19 cellular contexts compared by ENCODE assay signal in the genomic region with DNA sequence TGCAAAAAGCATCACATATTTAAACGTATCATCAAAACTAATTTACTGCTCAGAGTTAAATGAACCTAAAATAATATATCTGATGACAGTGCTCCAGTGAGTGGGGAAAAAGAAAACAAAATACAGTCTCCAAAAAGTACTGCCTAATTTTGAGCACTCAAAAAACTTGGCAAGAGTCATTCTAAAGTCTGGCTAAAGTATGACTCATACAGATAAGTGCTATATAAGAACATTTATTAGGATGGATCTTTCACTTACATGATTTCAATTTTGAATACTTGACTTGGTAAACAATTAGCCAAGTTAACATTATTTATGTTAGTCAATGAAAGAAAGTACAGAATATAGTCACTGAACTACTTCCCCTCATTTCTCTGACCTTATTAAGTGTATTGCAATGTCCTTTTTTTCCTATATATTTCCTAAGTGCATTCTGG. TPM values are rescaled to one million over a fixed set of nuclear protein-coding genes. Genes with fewer than 3 reads are reported as not detected.
DNase-seq lines count a peak whose midpoint lies in the region; ATAC-seq, FAIRE-seq and TF ChIP-seq lines count a peak whose summit lies in the region.
"Had no signal": no experiment of that assay in that cellular context is flagged by ENCODE, and none has a peak within 500 bp of the region (broad histone marks: within the 10 kb centered on the region; RNA-seq: fewer than 3 reads in every experiment).

No MANE protein-coding gene starts in this region.

- no peak overlapping the region for H3K9ac ChIP-seq in GM12878 (ENCODE audit: control insufficient read depth, insufficient read depth, low read length)

- TF ChIP-seq POLR2A in GM12878 (IDR thresholded peaks at IDR 0.05; ENCODE audit: low read depth, low read length) = no peak

- whole genome bisulfite sequencing in GM12878 (ENCODE audit: insufficient coverage, insufficient replicate concordance, low lambda C conversion rate, missing lambda C conversion rate) = 100% methylated on average over 1 of the region's 1 CpG
- WGBS in hepatocyte (ENCODE audit: low lambda C conversion rate, missing lambda C conversion rate) = 91% methylated on average over 1 of the region's 1 CpG

- H3K9me2 ChIP-seq in hepatocyte (replicated peaks; ENCODE audit: insufficient read depth) = no peaks in the 10 kb centered on the region

- in situ Hi-C loops in GM12878 (cut with MboI) = no loop called here

- no peak overlapping the region for H3K4me3 Mint-ChIP-seq in HFFc6
- H3K4me3 Mint-ChIP-seq: activated naive CD8-positive, alpha-beta T cell; stimulated activated effector memory CD8-positive, alpha-beta T cell treated with anti-CD3 and anti-CD28 coated beads, Interleukin-12 subunit alpha, Interleukin-12 subunit beta, amount 100 ng/mL, for 72 hours had no signal

- H3K27me3 ChIP-seq in GM12878 (replicated peaks in 1 of 2; ENCODE audit: control insufficient read depth in 2 of 2, insufficient read depth in 2 of 2, low read length in 1 of 2) (no peaks in the 10 kb centered on the region), hepatocyte (no peaks in the 10 kb centered on the region)
- H3K27me3 ChIP-seq: upper lobe of left lung had no signal

- SMC1A ChIA-PET in GM12878 (lab: Charles Lee; ENCODE audit: uncharacterized antibody, unreplicated experiment) = interaction anchor here (0.6 to 1.4 kb wide), 3 partner anchors 10 to 34 kb away, joined by 3 to 4 read pairs (median 4); no protein-coding TSS in a partner anchor

- H3K27ac Mint-ChIP-seq in HFFc6 = no peak overlapping the region
- H3K27ac Mint-ChIP-seq: activated naive CD8-positive, alpha-beta T cell; stimulated activated effector memory CD8-positive, alpha-beta T cell treated with anti-CD3 and anti-CD28 coated beads, Interleukin-12 subunit alpha, Interleukin-12 subunit beta, amount 100 ng/mL, for 72 hours had no signal

- TF ChIP-seq CTCF in HFFc6 (IDR thresholded peaks at IDR 0.05) (no peak), GM12878 (IDR thresholded peaks at IDR 0.05 in 2 of 3, conservative IDR thresholded peaks at IDR 0.05 in 1 of 3; ENCODE audit: control insufficient read depth in 2 of 3, extremely low read depth in 1 of 3, insufficient read depth in 1 of 3, low read depth in 3 of 3, low read length in 3 of 3) (no peak), foreskin fibroblast (IDR thresholded peaks at IDR 0.05; ENCODE audit: low read depth, low read length) (no peak), hepatocyte (IDR thresholded peaks at IDR 0.05; ENCODE audit: poor library complexity) (no peak)

- DNase-seq in AG08396 (ENCODE audit: low spot score) (peak; percentile 2), HFFc6 (peak; percentile 33), GM12878 (ENCODE audit: low read depth, low spot score) (no peak), foreskin fibroblast (peak; percentile 11 to 50), hepatocyte (ENCODE audit: low spot score) (no peak), NCI-H2171 treated with DMSO at 0.1 percent for 48 hours (lab: John Stamatoyannopoulos, UW) (no peak)
- DNase-seq: dermis blood vessel endothelial cell; DND-41; kidney glomerular epithelial cell; NCI-H1436 treated with DMSO at 0.1 percent for 48 hours; NCI-H510A treated with DMSO at 0.1 percent for 48 hours; stimulated activated CD4-positive, alpha-beta T cell treated with anti-CD3 and anti-CD28 coated beads, Interleukin-2, amount 100 ng/mL, for 48 hours; upper lobe of left lung had no signal

- TF ChIP-seq RAD21 in GM12878 (IDR thresholded peaks at IDR 0.05; ENCODE audit: insufficient read depth, low read depth, low read length) = no peak

- H4K20me1 ChIP-seq in GM12878 (ENCODE audit: control insufficient read depth, insufficient read depth) = no peaks in the 10 kb centered on the region
- H4K20me1 ChIP-seq in hepatocyte (ENCODE audit: insufficient read depth, poor library complexity, severe bottlenecking) = no peaks in the 10 kb centered on the region

- CTCF ChIA-PET in GM12878 (lab: Yijun Ruan, JAX) = interaction anchor here (0.7 to 1.6 kb wide), 2 partner anchors 9 to 16 kb away, joined by 4 read pairs; no protein-coding TSS in a partner anchor

- no peaks in the 10 kb centered on the region for H3K79me2 ChIP-seq in GM12878 (ENCODE audit: control insufficient read depth, insufficient read depth, low read length)
- H3K79me2 ChIP-seq in hepatocyte = peaks cover 13% of the 10 kb centered on the region

- H3K27ac ChIP-seq in GM12878 (ENCODE audit: control insufficient read depth, insufficient read depth) (no peak overlapping the region), hepatocyte (no peak overlapping the region)
- H3K27ac ChIP-seq: C4-2B, upper lobe of left lung had no signal

- RAD21 ChIA-PET in GM12878 (lab: Charles Lee; ENCODE audit: unreplicated experiment) = interaction anchor here (1.1 kb wide), 1 partner anchor 10 kb away, joined by 3 read pairs; no protein-coding TSS in a partner anchor

- H3K9me3 ChIP-seq in GM12878 (replicated peaks; ENCODE audit: control insufficient read depth, insufficient read depth, low read length) (no peaks in the 10 kb centered on the region), hepatocyte (ENCODE audit: low read depth) (no peaks in the 10 kb centered on the region)
- H3K9me3 ChIP-seq: upper lobe of left lung had no signal

- H3K9me3 Mint-ChIP-seq in HFFc6 = no peaks in the 10 kb centered on the region
- H3K9me3 Mint-ChIP-seq: stimulated activated effector memory CD8-positive, alpha-beta T cell treated with anti-CD3 and anti-CD28 coated beads, Interleukin-12 subunit alpha, Interleukin-12 subunit beta, amount 100 ng/mL, for 72 hours had no signal

- BruUV-seq in GM12878 (replicated peaks; lab: Mats Ljungman, UMichigan) = no TSS peak

- H3K4me3 ChIP-seq in GM12878 = no peak overlapping the region
- no peak overlapping the region for H3K4me3 ChIP-seq in foreskin fibroblast (ENCODE audit: low read depth in 1 of 2, low read length in 2 of 2)
- H3K4me3 ChIP-seq in hepatocyte = no peak overlapping the region
- H3K4me3 ChIP-seq: upper lobe of left lung had no signal

- no peaks in the 10 kb centered on the region for H3K4me1 ChIP-seq in GM12878 (ENCODE audit: control insufficient read depth, insufficient read depth, low read length)
- peaks cover 4% of the 10 kb centered on the region for H3K4me1 ChIP-seq in hepatocyte (ENCODE audit: insufficient read depth)

- ATAC-seq in GM12878 (no peak), HG02623 (IDR thresholded peaks at IDR 0.05; ENCODE audit: unreplicated experiment) (no peak), HG02938 (IDR thresholded peaks at IDR 0.05; ENCODE audit: unreplicated experiment) (no peak)
- ATAC-seq: activated CD4-positive, CD25-positive, alpha-beta regulatory T cell treated with anti-CD3 and anti-CD28 coated beads, Interleukin-2, amount 50 U/mL, for 24 hours; stimulated activated effector memory CD8-positive, alpha-beta T cell treated with anti-CD3 and anti-CD28 coated beads, Interleukin-12 subunit alpha, Interleukin-12 subunit beta, amount 100 ng/mL, for 72 hours had no signal

- POLR2A ChIA-PET in GM12878 (lab: Charles Lee) = interaction anchor here (1.3 kb wide), 1 partner anchor 26 kb away, joined by 3 read pairs; no protein-coding TSS in a partner anchor

- H3K4me1 Mint-ChIP-seq in HFFc6 (ENCODE audit: low read depth) = peaks cover 41% of the 10 kb centered on the region
- H3K4me1 Mint-ChIP-seq: stimulated activated effector memory CD8-positive, alpha-beta T cell treated with anti-CD3 and anti-CD28 coated beads, Interleukin-12 subunit alpha, Interleukin-12 subunit beta, amount 100 ng/mL, for 72 hours had no signal

- FAIRE-seq in GM12878 (lab: Jason Lieb, UNC) = peak; percentile 18

- H3K36me3 Mint-ChIP-seq in HFFc6 (ENCODE audit: low read depth) = no peaks in the 10 kb centered on the region

- H3K27me3 Mint-ChIP-seq in HFFc6 (ENCODE audit: insufficient read depth) = no peaks in the 10 kb centered on the region; the same call in 1 of the 2 replicates
- H3K27me3 Mint-ChIP-seq: activated naive CD8-positive, alpha-beta T cell had no signal

- H3K36me3 ChIP-seq in GM12878 (ENCODE audit: control insufficient read depth in 2 of 2, insufficient read depth in 2 of 2, low read length in 1 of 2) = peaks cover 0 to 3% of the 10 kb centered on the region in 2 experiments; a peak in 1 of 4 replicates
- H3K36me3 ChIP-seq in hepatocyte (replicated peaks; ENCODE audit: insufficient read depth, low read depth) = no peaks in the 10 kb centered on the region

- H2AFZ ChIP-seq in GM12878 (ENCODE audit: control insufficient read depth, low read depth, low read length) (no peak overlapping the region), hepatocyte (no peak overlapping the region)

- no peak for TF ChIP-seq EP300 in GM12878 (IDR thresholded peaks at IDR 0.05; ENCODE audit: borderline replicate concordance in 1 of 2, control insufficient read depth in 1 of 2, low read depth in 2 of 2, low read length in 2 of 2)

- intact Hi-C loops in GM12878 (cut with micrococcal nuclease; ENCODE audit: unreplicated experiment) = no loop called here

- H3K4me2 ChIP-seq in GM12878 (ENCODE audit: control insufficient read depth, insufficient read depth) (no peak overlapping the region), hepatocyte (no peak overlapping the region)

RNA-seq across cellular contexts. Expression of gene FBXO8, which starts 27.2 kb away (rescaled TPM):
- 10 to 100 TPM; 15.4 to 22.2 (median 21.5) TPM for total RNA-seq in HFFc6 (2021; fragmentation: NEBNext Ultra II Directional; extraction: Animal tissue kit (Norgen Biotek cat#: 25700))
- 24.9 and 27.3 TPM in 2 replicates for total RNA-seq in GM12878 (2013; cell fraction: nucleolus; rRNA removed)
- total RNA-seq in GM12878 (2014; rRNA removed) (15.9 and 23.2 TPM in 2 replicates), GM12878 (2014; rRNA removed; fragmentation: Illumina TruSeq; extraction: Trizol) (18.3 and 19.0 TPM in 2 replicates), GM12878 (2021) (13.1 and 13.6 TPM in 2 replicates), hepatocyte (35.7 and 43.4 TPM in 2 replicates)
- polyA plus RNA-seq in GM12878 (2011; ENCODE audit: low read depth) = 4.2 TPM
- polyA plus RNA-seq in GM12878 (2011; rRNA removed) (38.1 and 51.8 TPM in 2 replicates), GM12878 (2014; fragmentation: Illumina TruSeq; extraction: Trizol) (14.9 and 15.1 TPM in 2 replicates), GM12878 (2014; fragmentation: Nextera tagmentation; extraction: Ambion mirVana) (10 to 100 TPM; 13.7 to 19.3 TPM), GM12878 (2014; rRNA removed) (8.8 and 11.3 TPM in 2 replicates), GM12878 (2016; fragmentation: Nextera tagmentation; extraction: Ambion mirVana) (10 to 100 TPM; 17.6 to 18.2 TPM), hepatocyte (21.2 and 21.3 TPM in 2 replicates)
- polyA plus RNA-seq in GM12878 (2011; cell fraction: cytosol; rRNA removed) = 17.0 and 19.2 TPM in 2 replicates
- polyA plus RNA-seq in GM12878 (2011; cell fraction: nucleus; rRNA removed) = 9.2 and 11.6 TPM in 2 replicates
- polyA plus RNA-seq in GM12878 (2012) = 7.6 and 13.4 TPM in 2 replicates
- 32.2 and 36.1 TPM in 2 replicates for polyA minus RNA-seq in GM12878 (2011; rRNA and poly(A)+ RNA removed)
- polyA minus RNA-seq in GM12878 (2011; cell fraction: cytosol; rRNA and poly(A)+ RNA removed) = 13.0 and 13.2 TPM in 2 replicates
- 25.9 and 30.8 TPM in 2 replicates for polyA minus RNA-seq in GM12878 (2011; cell fraction: nucleus; rRNA and poly(A)+ RNA removed)

RNA-seq across cellular contexts. Expression of gene CEP44, which starts 27.4 kb away (rescaled TPM):
- 1 to 10 TPM; 7.6 to 8.8 (median 8.2) TPM for total RNA-seq in HFFc6 (2021; fragmentation: NEBNext Ultra II Directional; extraction: Animal tissue kit (Norgen Biotek cat#: 25700))
- 63.0 and 66.9 TPM in 2 replicates for total RNA-seq in GM12878 (2013; cell fraction: nucleolus; rRNA removed)
- total RNA-seq in GM12878 (2014; rRNA removed) (12.5 and 14.6 TPM in 2 replicates), GM12878 (2014; rRNA removed; fragmentation: Illumina TruSeq; extraction: Trizol) (16.7 and 17.4 TPM in 2 replicates), GM12878 (2021) (13.3 and 16.6 TPM in 2 replicates), hepatocyte (19.0 and 25.8 TPM in 2 replicates)
- 5.4 TPM for polyA plus RNA-seq in GM12878 (2011; ENCODE audit: low read depth)
- polyA plus RNA-seq in GM12878 (2011; rRNA removed) (19.8 and 33.0 TPM in 2 replicates), GM12878 (2014; fragmentation: Illumina TruSeq; extraction: Trizol) (11.4 and 13.1 TPM in 2 replicates), GM12878 (2014; fragmentation: Nextera tagmentation; extraction: Ambion mirVana) (10 to 100 TPM in 1 of 2 experiments, 1 to 10 TPM in 1; 7.6 to 15.0 TPM), GM12878 (2014; rRNA removed) (9.1 and 10.5 TPM in 2 replicates), GM12878 (2016; fragmentation: Nextera tagmentation; extraction: Ambion mirVana) (10 to 100 TPM; 16.4 to 17.0 TPM), hepatocyte (6.6 and 7.7 TPM in 2 replicates)
- polyA plus RNA-seq in GM12878 (2011; cell fraction: cytosol; rRNA removed) = 5.9 and 6.9 TPM in 2 replicates
- 19.0 and 19.8 TPM in 2 replicates for polyA plus RNA-seq in GM12878 (2011; cell fraction: nucleus; rRNA removed)
- 7.6 and 12.7 TPM in 2 replicates for polyA plus RNA-seq in GM12878 (2012)
- 11.3 and 11.6 TPM in 2 replicates for polyA minus RNA-seq in GM12878 (2011; rRNA and poly(A)+ RNA removed)
- 6.1 and 6.2 TPM in 2 replicates for polyA minus RNA-seq in GM12878 (2011; cell fraction: cytosol; rRNA and poly(A)+ RNA removed)
- 16.8 and 20.0 TPM in 2 replicates for polyA minus RNA-seq in GM12878 (2011; cell fraction: nucleus; rRNA and poly(A)+ RNA removed)

Comparison
In these comparisons a context has a peak if more than half of its experiments do, and no peak if none do; other contexts are left out.
1. DNase-seq: peak in AG08396 (single experiment), HFFc6 (single experiment) and foreskin fibroblast (2 of 2); none in GM12878 (single experiment), hepatocyte (single experiment) and NCI-H2171 treated with DMSO at 0.1 percent for 48 hours (single experiment).